Comparison of ENCODE assay signal across 16 cellular contexts in genomic region chr1:24828183-24828886, GRCh38.
DNase-seq lines count a peak whose midpoint lies in the region; ATAC-seq, FAIRE-seq and TF ChIP-seq lines count a peak whose summit lies in the region.
"Had no signal": no experiment of that assay in that cellular context is flagged by ENCODE, and none has a peak within 500 bp of the region (broad histone marks: within the 10 kb centered on the region; RNA-seq: fewer than 3 reads in every experiment).

No MANE protein-coding gene starts in this region.

- H3K36me3 ChIP-seq in right atrium auricular region, result no peaks in the 10 kb centered on the region
- peaks cover 10% of the 10 kb centered on the region for H3K36me3 ChIP-seq in astrocyte (ENCODE audit: insufficient read depth, low read length)
- no peaks in the 10 kb centered on the region for H3K36me3 ChIP-seq in muscle layer of duodenum (ENCODE audit: control insufficient read depth in 1 of 2, insufficient read depth in 2 of 2, low read length in 2 of 2)
- H3K36me3 ChIP-seq: colonic mucosa had no signal

- intact Hi-C loops in Right ventricle myocardium inferior (cut with DNase I), result loop anchor here (2.0 kb wide), 1 partner anchor 84 kb away; the partner anchor contains the start of gene CLIC4

- no peak overlapping the region for H3K4me3 Mint-ChIP-seq in astrocyte (ENCODE audit: unreplicated experiment)
- H3K4me3 Mint-ChIP-seq: activated CD4-positive, alpha-beta T cell treated with anti-CD3 and anti-CD28 coated beads, Interleukin-2, amount 10 ng/mL, durations not matched to agents 7 days and 5 days; activated T-helper 1 cell treated with anti-CD3 and anti-CD28 coated beads, Interleukin-12 subunit alpha, Interleukin-12 subunit beta, Interleukin-2, Interleukin-4 antibody, amounts not matched to agents 30 ng/mL and 10 ng/mL and 1 ng/mL, durations not matched to agents 14 hours and 24 hours and 36 hours; stimulated activated effector memory CD8-positive, alpha-beta T cell treated with anti-CD3 and anti-CD28 coated beads, Interleukin-12 subunit alpha, Interleukin-12 subunit beta, amount 100 ng/mL, for 72 hours had no signal

- peaks cover 0 to 74% of the 10 kb centered on the region in 2 donors for H3K4me1 ChIP-seq in right atrium auricular region
- H3K4me1 ChIP-seq in astrocyte (ENCODE audit: insufficient read depth, low read length), result peaks cover 8% of the 10 kb centered on the region
- peaks cover 15 to 64% of the 10 kb centered on the region in 2 donors for H3K4me1 ChIP-seq in muscle layer of duodenum (ENCODE audit: control insufficient read depth in 1 of 2, insufficient read depth in 2 of 2, low read length in 2 of 2)
- H3K4me1 ChIP-seq: colonic mucosa had no signal

- H3K4me3 ChIP-seq in right atrium auricular region (no peak overlapping the region), astrocyte (ENCODE audit: insufficient read depth, low read depth, low read length) (no peak overlapping the region), muscle layer of duodenum (ENCODE audit: low read depth in 1 of 2, low read length in 2 of 2) (no peak overlapping the region)
- H3K4me3 ChIP-seq: colonic mucosa had no signal

- TF ChIP-seq CTCF in right atrium auricular region (IDR thresholded peaks at IDR 0.05) (no peak), astrocyte (IDR thresholded peaks at IDR 0.05; ENCODE audit: insufficient read depth, low read depth, low read length) (no peak)

- FAIRE-seq in astrocyte (lab: Jason Lieb, UNC), result no peak

- H3K4me2 ChIP-seq in astrocyte (ENCODE audit: low read length), result peak overlapping the region; percentile 12

- H3K27me3 Mint-ChIP-seq in astrocyte (ENCODE audit: low read depth, unreplicated experiment), result no peaks in the 10 kb centered on the region
- H3K27me3 Mint-ChIP-seq: activated CD4-positive, alpha-beta T cell treated with anti-CD3 and anti-CD28 coated beads, Interleukin-2, amount 10 ng/mL, durations not matched to agents 7 days and 5 days; IgD-negative memory B cell had no signal

- H3K9me3 ChIP-seq in right atrium auricular region (no peaks in the 10 kb centered on the region), astrocyte (ENCODE audit: insufficient read depth, low read depth, low read length) (no peaks in the 10 kb centered on the region), muscle layer of duodenum (ENCODE audit: control insufficient read depth in 1 of 2, low read length in 2 of 2) (no peaks in the 10 kb centered on the region)
- H3K9me3 ChIP-seq: colonic mucosa had no signal

- H3K27me3 ChIP-seq in right atrium auricular region (no peaks in the 10 kb centered on the region), astrocyte (ENCODE audit: insufficient read depth, low read length) (no peaks in the 10 kb centered on the region), muscle layer of duodenum (ENCODE audit: low read depth, low read length) (no peaks in the 10 kb centered on the region)
- H3K27me3 ChIP-seq: colonic mucosa had no signal

- H3K27ac ChIP-seq in right atrium auricular region (peak overlapping the region; percentile 21 to 49), astrocyte (ENCODE audit: low read depth, low read length) (peak overlapping the region; percentile 11), muscle layer of duodenum (ENCODE audit: low read length) (peak overlapping the region; percentile 32)
- H3K27ac ChIP-seq: colonic mucosa had no signal

- peak overlapping the region; percentile 31 for H3K9ac ChIP-seq in astrocyte (ENCODE audit: low read length)

- DNase-seq in right atrium auricular region (ENCODE audit: low spot score) (no peak), Right ventricle myocardium inferior (ENCODE audit: missing footprints) (no peak), astrocyte (ENCODE audit: low read depth) (no peak), NK-92 (lab: John Stamatoyannopoulos, UW; ENCODE audit: unreplicated experiment) (no peak), activated T-cell treated with anti-CD3 and anti-CD28 coated beads for 4 hours (no peak)
- no peak for DNase-seq in activated CD4-positive, alpha-beta T cell treated with anti-CD3 and anti-CD28 coated beads for 1 hour
- DNase-seq: activated CD4-positive, alpha-beta T cell treated with anti-CD3 and anti-CD28 coated beads, Interleukin-2, amount 10 ng/mL, durations not matched to agents 7 days and 5 days; amniotic stem cell; colonic mucosa; RPMI8226 had no signal

- H3K9me3 Mint-ChIP-seq in astrocyte (ENCODE audit: unreplicated experiment), result no peaks in the 10 kb centered on the region
- H3K9me3 Mint-ChIP-seq: activated CD4-positive, alpha-beta T cell treated with anti-CD3 and anti-CD28 coated beads, Interleukin-2, amount 10 ng/mL, durations not matched to agents 7 days and 5 days; activated T-helper 1 cell treated with anti-CD3 and anti-CD28 coated beads, Interleukin-12 subunit alpha, Interleukin-12 subunit beta, Interleukin-2, Interleukin-4 antibody, amounts not matched to agents 30 ng/mL and 10 ng/mL and 1 ng/mL, durations not matched to agents 14 hours and 24 hours and 36 hours; IgD-negative memory B cell; stimulated activated effector memory CD8-positive, alpha-beta T cell treated with anti-CD3 and anti-CD28 coated beads, Interleukin-12 subunit alpha, Interleukin-12 subunit beta, amount 100 ng/mL, for 72 hours had no signal

- H4K20me1 ChIP-seq in astrocyte (ENCODE audit: insufficient read depth, low read length), result peaks cover 83% of the 10 kb centered on the region

- peak overlapping the region; percentile 47 for H3K27ac Mint-ChIP-seq in astrocyte (ENCODE audit: unreplicated experiment)
- H3K27ac Mint-ChIP-seq: activated CD4-positive, alpha-beta T cell treated with anti-CD3 and anti-CD28 coated beads, Interleukin-2, amount 10 ng/mL, durations not matched to agents 7 days and 5 days; activated T-helper 1 cell treated with anti-CD3 and anti-CD28 coated beads, Interleukin-12 subunit alpha, Interleukin-12 subunit beta, Interleukin-2, Interleukin-4 antibody, amounts not matched to agents 30 ng/mL and 10 ng/mL and 1 ng/mL, durations not matched to agents 14 hours and 24 hours and 36 hours; stimulated activated effector memory CD8-positive, alpha-beta T cell treated with anti-CD3 and anti-CD28 coated beads, Interleukin-12 subunit alpha, Interleukin-12 subunit beta, amount 100 ng/mL, for 72 hours had no signal

- no peak for ATAC-seq in Right ventricle myocardium inferior
- no peak for ATAC-seq in HG03439 (IDR thresholded peaks at IDR 0.05; ENCODE audit: unreplicated experiment)
- ATAC-seq: left lobe of liver; stimulated activated effector memory CD8-positive, alpha-beta T cell treated with anti-CD3 and anti-CD28 coated beads, Interleukin-12 subunit alpha, Interleukin-12 subunit beta, amount 100 ng/mL, for 72 hours had no signal

- no peak overlapping the region for H2AFZ ChIP-seq in astrocyte (ENCODE audit: low read depth, low read length)

- H3K4me1 Mint-ChIP-seq in astrocyte (ENCODE audit: low read depth, unreplicated experiment), result peaks cover 33% of the 10 kb centered on the region
- H3K4me1 Mint-ChIP-seq: activated CD4-positive, alpha-beta T cell treated with anti-CD3 and anti-CD28 coated beads, Interleukin-2, amount 10 ng/mL, durations not matched to agents 7 days and 5 days; stimulated activated effector memory CD8-positive, alpha-beta T cell treated with anti-CD3 and anti-CD28 coated beads, Interleukin-12 subunit alpha, Interleukin-12 subunit beta, amount 100 ng/mL, for 72 hours had no signal

- H3K79me2 ChIP-seq in astrocyte (ENCODE audit: insufficient read depth, low read length), result peaks cover 85% of the 10 kb centered on the region

- peaks cover 7% of the 10 kb centered on the region for H3K36me3 Mint-ChIP-seq in astrocyte (ENCODE audit: low read depth, unreplicated experiment)
- H3K36me3 Mint-ChIP-seq: IgD-negative memory B cell; stimulated activated effector memory CD8-positive, alpha-beta T cell treated with anti-CD3 and anti-CD28 coated beads, Interleukin-12 subunit alpha, Interleukin-12 subunit beta, amount 100 ng/mL, for 72 hours had no signal
